Comparison of ENCODE assay signal across 1 cellular context in genomic region chr9:37053684-37054512, GRCh38.
TF ChIP-seq lines count a peak whose summit lies in the region.

No MANE protein-coding gene starts in this region.

TF ChIP-seq in HEK293, 187 proteins besides CTCF, POLR2A, EP300 and RAD21 (continued from another document):
- TF ChIP-seq PRDM10 (tag by site-specific recombination; IDR thresholded peaks at IDR 0.05) (0 out of 2 replicates have a peak, but pooled peaks have one; percentile 28), ZNF184 (tag by site-specific recombination; IDR thresholded peaks at IDR 0.05) (no peak), ZNF2 (tag by site-specific recombination; IDR thresholded peaks at IDR 0.05) (no peak)
